In the genomic region with DNA sequence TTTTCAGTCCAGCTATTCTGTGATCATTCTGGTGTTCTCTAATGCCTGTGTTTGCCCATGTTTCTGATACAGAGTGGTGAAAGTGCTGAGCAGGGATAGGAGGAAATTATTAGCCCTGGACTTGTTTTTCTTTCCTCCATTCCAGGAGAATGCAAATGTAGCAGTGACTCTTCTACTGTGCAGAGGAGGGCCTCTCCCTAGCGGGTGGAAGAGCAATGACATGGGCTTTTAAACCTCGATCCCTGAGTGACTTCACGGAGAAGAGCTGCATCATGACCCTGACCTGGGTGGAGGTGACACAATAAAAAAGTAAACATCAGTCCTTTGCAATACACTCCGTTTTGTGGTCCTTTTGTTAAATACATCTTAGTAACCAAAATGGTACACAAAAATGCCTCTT, we compare ENCODE assay signal across 1 cellular context.
TF ChIP-seq lines count a peak whose summit lies in the region.

No MANE protein-coding gene starts in this region.

TF ChIP-seq in GM23338, 12 proteins besides CTCF, POLR2A, EP300 and RAD21 (continued from another document):
- no peak for TF ChIP-seq ZNF462 (CRISPR knock-in tag; IDR thresholded peaks at IDR 0.05)
- no peak for TF ChIP-seq ZNF114 (CRISPR knock-in tag; IDR thresholded peaks at IDR 0.05)
